Comparison of ENCODE assay signal across 20 cellular contexts in the genomic region with DNA sequence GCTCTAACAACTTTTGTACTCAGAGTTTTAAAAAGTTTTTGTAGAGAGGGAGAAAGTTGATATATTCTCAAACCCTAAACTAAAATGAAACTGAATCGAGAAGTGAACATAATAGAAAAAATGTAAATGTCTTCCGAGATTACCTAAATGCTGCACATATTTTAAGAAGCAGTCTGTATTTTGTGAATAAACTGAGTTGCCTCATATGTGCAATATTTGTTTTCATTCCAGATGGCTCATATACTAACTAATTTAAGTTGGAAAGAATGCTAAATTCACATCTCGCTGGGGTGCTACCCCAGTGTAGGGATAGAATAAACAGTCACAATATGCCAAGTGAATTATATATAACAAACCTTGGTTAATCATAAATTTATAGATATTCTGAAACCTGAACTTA.
DNase-seq lines count a peak whose midpoint lies in the region; ATAC-seq and TF ChIP-seq lines count a peak whose summit lies in the region.
"Had no signal": no experiment of that assay in that cellular context is flagged by ENCODE, and none has a peak within 500 bp of the region (broad histone marks: within the 10 kb centered on the region; RNA-seq: fewer than 3 reads in every experiment).

No MANE protein-coding gene starts in this region.

- no peak for TF ChIP-seq CTCF in WI38 (IDR thresholded peaks at IDR 0.05; ENCODE audit: low read depth, low read length)
- TF ChIP-seq CTCF in fibroblast of lung (conservative IDR thresholded peaks at IDR 0.05 in 1 of 2, IDR thresholded peaks at IDR 0.05 in 1 of 2; ENCODE audit: low read depth in 1 of 2, low read length in 2 of 2), result no peak
- no peak for TF ChIP-seq CTCF in foreskin fibroblast (IDR thresholded peaks at IDR 0.05; ENCODE audit: low read depth, low read length)
- no peak for TF ChIP-seq CTCF in ascending aorta (IDR thresholded peaks at IDR 0.05)

- H3K36me3 ChIP-seq in fibroblast of lung (ENCODE audit: control insufficient read depth, insufficient read depth, low read length) (no peaks in the 10 kb centered on the region), skeletal muscle satellite cell (ENCODE audit: insufficient read depth, low read length) (peaks cover 9% of the 10 kb centered on the region), ascending aorta (peaks cover 0 to 4% of the 10 kb centered on the region in 2 donors)

- H3K4me1 ChIP-seq in fibroblast of lung (ENCODE audit: control insufficient read depth, extremely low read depth, insufficient read depth, low read length), result no peaks in the 10 kb centered on the region
- H3K4me1 ChIP-seq in skeletal muscle satellite cell (ENCODE audit: control insufficient read depth, insufficient read depth, low read length), result peaks cover 4% of the 10 kb centered on the region
- no peaks in the 10 kb centered on the region for H3K4me1 ChIP-seq in ascending aorta

- H3K9me3 ChIP-seq in fibroblast of lung (ENCODE audit: control insufficient read depth, insufficient read depth, low read depth, low read length), result no peaks in the 10 kb centered on the region
- no peaks in the 10 kb centered on the region for H3K9me3 ChIP-seq in skeletal muscle satellite cell (replicated peaks; ENCODE audit: low read length)
- H3K9me3 ChIP-seq in ascending aorta, result no peaks in the 10 kb centered on the region

- DNase-seq in HCEC 1CT, result peak; percentile 24
- peak in 1 of 2 donors; percentile 22 for DNase-seq in fibroblast of lung (ENCODE audit: low read depth in 2 of 2)
- DNase-seq in foreskin fibroblast, result no peak
- no peak for DNase-seq in ascending aorta (ENCODE audit: low spot score in 2 of 2)
- DNase-seq: DMS 273 treated with DMSO at 0.1 percent for 48 hours, GOT3, KG1, NCI-H1417 treated with DMSO at 0.1 percent for 48 hours, NCI-H187 treated with DMSO at 0.1 percent for 48 hours, NCI-H2227 treated with DMSO at 0.1 percent for 48 hours, NCI-H510A treated with DMSO at 0.1 percent for 48 hours, NCI-H774, RPMI8226, SIG-M5 had no signal

- no peaks in the 10 kb centered on the region for H3K79me2 ChIP-seq in fibroblast of lung (ENCODE audit: control insufficient read depth, insufficient read depth, low read length)

- no peaks in the 10 kb centered on the region for H3K27me3 ChIP-seq in fibroblast of lung (ENCODE audit: control insufficient read depth, insufficient read depth, low read length)
- H3K27me3 ChIP-seq in skeletal muscle satellite cell (ENCODE audit: control insufficient read depth, insufficient read depth, low read length), result no peaks in the 10 kb centered on the region
- no peaks in the 10 kb centered on the region for H3K27me3 ChIP-seq in ascending aorta

- H2AFZ ChIP-seq in fibroblast of lung (ENCODE audit: low read length), result no peak overlapping the region

- intact Hi-C loops in ascending aorta (cut with DNase I), result no loop called here

- H3K4me2 ChIP-seq in fibroblast of lung (ENCODE audit: extremely low read depth, insufficient read depth, low read length) (peak overlapping the region; percentile 46), skeletal muscle satellite cell (ENCODE audit: low read length) (peak overlapping the region; percentile 70)

- H3K27ac ChIP-seq in fibroblast of lung (ENCODE audit: insufficient read depth, low read length), result no peak overlapping the region
- H3K27ac ChIP-seq in ascending aorta, result no peak overlapping the region

- H3K4me3 ChIP-seq in WI38 (ENCODE audit: low read depth, low read length) (peak overlapping the region; percentile 30), fibroblast of lung (replicated peaks in 1 of 4; ENCODE audit: control extremely low read depth in 1 of 4, insufficient read depth in 1 of 4, low read depth in 3 of 4, low read length in 4 of 4) (peak overlapping the region in 2 of 4 experiments; percentile 15 to 32), skeletal muscle satellite cell (ENCODE audit: low read length) (peak overlapping the region; percentile 53), foreskin fibroblast (ENCODE audit: low read depth in 1 of 2, low read length in 2 of 2) (no peak overlapping the region), ascending aorta (peak overlapping the region in 1 of 2 donors; percentile 9)

- ATAC-seq in HG03378 (IDR thresholded peaks at IDR 0.05; ENCODE audit: unreplicated experiment), result no peak
- ATAC-seq in GM18519 (IDR thresholded peaks at IDR 0.05; ENCODE audit: low FRiP score, unreplicated experiment), result no peak
- ATAC-seq: HepG2, SK-N-SH treated with all-trans-retinoic acid at 6 μM for 48 hours had no signal

- no peaks in the 10 kb centered on the region for H4K20me1 ChIP-seq in fibroblast of lung (ENCODE audit: control insufficient read depth, extremely low read depth, insufficient read depth, low read length)

- H3K9ac ChIP-seq in fibroblast of lung (ENCODE audit: insufficient read depth, low read length) (no peak overlapping the region), skeletal muscle satellite cell (ENCODE audit: low read depth, low read length) (peak overlapping the region; percentile 72)

Comparison
In these comparisons a context has a peak if more than half of its experiments do, and no peak if none do; other contexts are left out.
1. H3K4me3 ChIP-seq: peak in WI38 (single experiment) and skeletal muscle satellite cell (single experiment); none in foreskin fibroblast (0 of 2).